10 cellular contexts compared by ENCODE assay signal in genomic region chr3:138197058-138197457, GRCh38. TPM values are rescaled to one million over a fixed set of nuclear protein-coding genes. Genes with fewer than 3 reads are reported as not detected.
A peak's percentile ranks its signal among the peaks of the same experiment; 100 is the strongest.
DNase-seq lines count a peak whose midpoint lies in the region; ATAC-seq and TF ChIP-seq lines count a peak whose summit lies in the region.
"Had no signal": no experiment of that assay in that cellular context is flagged by ENCODE, and none has a peak within 500 bp of the region (broad histone marks: within the 10 kb centered on the region; RNA-seq: fewer than 3 reads in every experiment).

No MANE protein-coding gene starts in this region.

- peak; percentile 89 for ATAC-seq in IMR-90 (ENCODE audit: low read depth)
- no peak for ATAC-seq in HG03108 (IDR thresholded peaks at IDR 0.05; ENCODE audit: unreplicated experiment)
- ATAC-seq in activated naive CD4-positive, alpha-beta T cell treated with anti-CD3 and anti-CD28 coated beads, Interleukin-2, amount 50 U/mL, for 72 hours, result no peak
- ATAC-seq: activated T-helper 17 cell treated with anti-CD3 and anti-CD28 coated beads, Interleukin-2, amount 50 U/mL, for 72 hours; CD8-positive, alpha-beta T cell had no signal

- H2BK120ac ChIP-seq in IMR-90 (ENCODE audit: low read depth, low read length), result no peak overlapping the region

- H2BK15ac ChIP-seq in IMR-90 (ENCODE audit: low read depth, low read length), result no peak overlapping the region

- POLR2A ChIA-PET in IMR-90 (lab: Charles Lee; ENCODE audit: unreplicated experiment), result no interaction called here

- no peak overlapping the region for H3K14ac ChIP-seq in IMR-90 (replicated peaks; ENCODE audit: low read depth, low read length)

- in situ Hi-C loops in IMR-90 (cut with MboI; ENCODE audit: low sequenced_read_pairs) (no loop called here), astrocyte of the cerebellum (cut with HindIII; ENCODE audit: low sequenced_read_pairs) (no loop called here)

- no peaks in the 10 kb centered on the region for H3K27me3 ChIP-seq in IMR-90 (ENCODE audit: control insufficient read depth, insufficient read depth, low read length)
- H3K27me3 ChIP-seq in esophagus muscularis mucosa, result no peaks in the 10 kb centered on the region

- no peak for TF ChIP-seq EP300 in esophagus muscularis mucosa (IDR thresholded peaks at IDR 0.05)

- H3K56ac ChIP-seq in IMR-90 (ENCODE audit: extremely low read depth, insufficient read depth, low read length), result no peak overlapping the region

- H3K23ac ChIP-seq in IMR-90 (ENCODE audit: low read depth, low read length), result no peak overlapping the region

- peaks cover 7% of the 10 kb centered on the region for H3K9me1 ChIP-seq in IMR-90 (ENCODE audit: insufficient read depth, low read length)

- H4K5ac ChIP-seq in IMR-90 (ENCODE audit: low read depth, low read length), result no peak overlapping the region

- H4K91ac ChIP-seq in IMR-90 (ENCODE audit: insufficient read depth, low read depth, low read length), result no peak overlapping the region

- DNase-seq in AML-193 (lab: John Stamatoyannopoulos, UW) (peak; percentile 40 to 62), IMR-90 (peak; percentile 50), astrocyte of the cerebellum (ENCODE audit: low read depth) (peak; percentile 26), kidney tubule cell (ENCODE audit: low spot score) (peak; percentile 39), esophagus muscularis mucosa (ENCODE audit: extremely low spot score) (no peak)
- no peak for DNase-seq in activated naive CD8-positive, alpha-beta T cell treated with anti-CD3 and anti-CD28 coated beads for 36 hours
- DNase-seq in activated naive CD4-positive, alpha-beta T cell treated with anti-CD3 and anti-CD28 coated beads, Interleukin-2, amount 50 U/mL, for 72 hours (ENCODE audit: low spot score in 2 of 2), result no peak
- DNase-seq: CD8-positive, alpha-beta T cell had no signal

- intact Hi-C loops in IMR-90 (cut with micrococcal nuclease) (no loop called here), esophagus muscularis mucosa (cut with DNase I) (no loop called here)

- WGBS in IMR-90 (ENCODE audit: extremely low coverage in 2 of 2, insufficient read length in 1 of 2), 2 experiments, result 100% methylated on average over 3 of the region's 5 CpGs; no CpG with 5 or more reads in 1 of the 2 experiments
- 83% methylated on average over 5 of the region's 5 CpGs for WGBS in esophagus muscularis mucosa

- TF ChIP-seq CTCF in IMR-90 (conservative IDR thresholded peaks at IDR 0.05; ENCODE audit: low read depth, low read length) (no peak), astrocyte of the cerebellum (IDR thresholded peaks at IDR 0.05; ENCODE audit: low read depth, low read length, missing control alignments) (no peak), esophagus muscularis mucosa (IDR thresholded peaks at IDR 0.05) (no peak)

- H3K4me1 ChIP-seq in IMR-90 (ENCODE audit: control insufficient read depth, insufficient read depth, low read length) (no peaks in the 10 kb centered on the region), esophagus muscularis mucosa (peaks cover 0 to 46% (median 16%) of the 10 kb centered on the region in 4 donors)

- no peak overlapping the region for H2AK9ac ChIP-seq in IMR-90 (replicated peaks; ENCODE audit: low read depth, low read length, poor library complexity)

- H3K18ac ChIP-seq in IMR-90 (ENCODE audit: low read depth, low read length), result no peak overlapping the region

- dilution Hi-C loops in IMR-90 (cut with HindIII; ENCODE audit: low sequenced_read_pairs, unreplicated experiment), result no loop called here

- H3K4ac ChIP-seq in IMR-90 (ENCODE audit: low read depth, low read length), result no peak overlapping the region

- H3K4me3 Mint-ChIP-seq in activated naive CD8-positive, alpha-beta T cell treated with anti-CD3 and anti-CD28 coated beads for 36 hours, result no peak overlapping the region
- H3K4me3 Mint-ChIP-seq: activated T-helper 17 cell treated with anti-CD3 and anti-CD28 coated beads, Interleukin-2, amount 50 U/mL, for 72 hours; CD8-positive, alpha-beta T cell had no signal

- H3K4me2 ChIP-seq in IMR-90 (ENCODE audit: low read depth, low read length), result no peak overlapping the region

- no peak overlapping the region for H3K27ac ChIP-seq in IMR-90 (ENCODE audit: insufficient read depth, low read length)
- H3K27ac ChIP-seq in esophagus muscularis mucosa (replicated peaks in 1 of 4), result no peak overlapping the region

- CTCF ChIA-PET in IMR-90 (lab: Yijun Ruan, JAX), result interaction anchor here (0.6 to 1.0 kb wide), 2 partner anchors 73 to 1309 kb away, joined by 3 to 7 read pairs; no protein-coding TSS in a partner anchor

- H3K9ac ChIP-seq in IMR-90 (ENCODE audit: low read depth, low read length), result no peak overlapping the region

- H3K9me3 ChIP-seq in IMR-90 (ENCODE audit: control insufficient read depth, insufficient read depth, low read length) (no peaks in the 10 kb centered on the region), esophagus muscularis mucosa (no peaks in the 10 kb centered on the region)

- TF ChIP-seq POLR2A in IMR-90 (IDR thresholded peaks at IDR 0.05; ENCODE audit: low read depth, low read length) (no peak), esophagus muscularis mucosa (IDR thresholded peaks at IDR 0.05; ENCODE audit: low read depth) (no peak)

- no peak overlapping the region for H3K4me3 ChIP-seq in IMR-90 (ENCODE audit: insufficient read depth, low read depth, low read length)
- H3K4me3 ChIP-seq in astrocyte of the cerebellum (ENCODE audit: low read depth, low read length), result no peak overlapping the region
- H3K4me3 ChIP-seq in esophagus muscularis mucosa, result no peak overlapping the region

- H2BK5ac ChIP-seq in IMR-90 (ENCODE audit: low read depth, low read length, poor library complexity, severe bottlenecking), result no peak overlapping the region

- H4K20me1 ChIP-seq in IMR-90 (ENCODE audit: insufficient read depth, low read length), result peaks cover 57% of the 10 kb centered on the region

- peaks cover 11 to 57% of the 10 kb centered on the region in 2 experiments for H3K79me1 ChIP-seq in IMR-90 (ENCODE audit: low read depth in 1 of 2, low read length in 2 of 2)

- H3K4me1 Mint-ChIP-seq in activated naive CD8-positive, alpha-beta T cell treated with anti-CD3 and anti-CD28 coated beads for 36 hours, result peaks cover 34% of the 10 kb centered on the region

- TF ChIP-seq RAD21 in IMR-90 (IDR thresholded peaks at IDR 0.05; ENCODE audit: low read length), result no peak

- H2AK5ac ChIP-seq in IMR-90 (ENCODE audit: low read depth, low read length), result no peak overlapping the region

- H2BK20ac ChIP-seq in IMR-90 (ENCODE audit: low read depth, low read length), result no peak overlapping the region

- no peak overlapping the region for H3K27ac Mint-ChIP-seq in activated naive CD8-positive, alpha-beta T cell treated with anti-CD3 and anti-CD28 coated beads for 36 hours
- no peak overlapping the region for H3K27ac Mint-ChIP-seq in activated naive CD4-positive, alpha-beta T cell treated with anti-CD3 and anti-CD28 coated beads, Interleukin-2, amount 50 U/mL, for 72 hours
- H3K27ac Mint-ChIP-seq: activated T-helper 17 cell treated with anti-CD3 and anti-CD28 coated beads, Interleukin-2, amount 50 U/mL, for 72 hours; CD8-positive, alpha-beta T cell had no signal

- H3K36me3 ChIP-seq in IMR-90 (ENCODE audit: control insufficient read depth, insufficient read depth, low read length) (no peaks in the 10 kb centered on the region; the same call in 1 of the 2 replicates), esophagus muscularis mucosa (peaks cover 4 to 12% (median 5%) of the 10 kb centered on the region in 4 donors)

- H4K8ac ChIP-seq in IMR-90 (ENCODE audit: low read depth in 2 of 2, low read length in 2 of 2), result no peak overlapping the region

- no peak overlapping the region for H2AFZ ChIP-seq in IMR-90 (replicated peaks; ENCODE audit: low read length, poor library complexity)

- H3K9me3 Mint-ChIP-seq in activated naive CD8-positive, alpha-beta T cell treated with anti-CD3 and anti-CD28 coated beads for 36 hours, result no peaks in the 10 kb centered on the region
- no peaks in the 10 kb centered on the region for H3K9me3 Mint-ChIP-seq in activated naive CD4-positive, alpha-beta T cell treated with anti-CD3 and anti-CD28 coated beads, Interleukin-2, amount 50 U/mL, for 72 hours
- H3K9me3 Mint-ChIP-seq: activated T-helper 17 cell treated with anti-CD3 and anti-CD28 coated beads, Interleukin-2, amount 50 U/mL, for 72 hours; CD8-positive, alpha-beta T cell had no signal

- no TSS peak for BruUV-seq in IMR-90 (replicated peaks; lab: Mats Ljungman, UMichigan)

- no peaks in the 10 kb centered on the region for H3K27me3 Mint-ChIP-seq in activated naive CD8-positive, alpha-beta T cell treated with anti-CD3 and anti-CD28 coated beads for 36 hours
- H3K27me3 Mint-ChIP-seq: activated T-helper 17 cell treated with anti-CD3 and anti-CD28 coated beads, Interleukin-2, amount 50 U/mL, for 72 hours had no signal

- H3K36me3 Mint-ChIP-seq in activated naive CD8-positive, alpha-beta T cell treated with anti-CD3 and anti-CD28 coated beads for 36 hours, result peaks cover 19% of the 10 kb centered on the region
- H3K36me3 Mint-ChIP-seq in activated naive CD4-positive, alpha-beta T cell treated with anti-CD3 and anti-CD28 coated beads, Interleukin-2, amount 50 U/mL, for 72 hours, result peaks cover 0 to 15% of the 10 kb centered on the region in 2 donors

TF ChIP-seq in IMR-90, 13 proteins besides CTCF, POLR2A, EP300 and RAD21 (continues in another document):
- no peak for TF ChIP-seq RFX5 (IDR thresholded peaks at IDR 0.05; ENCODE audit: low read depth, low read length)
- no peak for TF ChIP-seq CHD1 (IDR thresholded peaks at IDR 0.05; ENCODE audit: low read depth, low read length)
- no peak for TF ChIP-seq NFE2L2 (IDR thresholded peaks at IDR 0.05; ENCODE audit: low read depth, low read length)

RNA-seq across cellular contexts. Expression of gene ARMC8, which starts 10.0 kb away (rescaled TPM):
- total RNA-seq in IMR-90 (2012; rRNA removed), result 66.7 and 75.1 TPM in 2 replicates
- 39.1 and 45.7 TPM in 2 replicates for polyA plus RNA-seq in IMR-90 (2012; rRNA removed)
- 10.4 and 30.9 TPM in 2 replicates for polyA plus RNA-seq in IMR-90 (2012; cell fraction: cytosol; rRNA removed)
- polyA plus RNA-seq in IMR-90 (2012; cell fraction: nucleus; rRNA removed; ENCODE audit: low replicate concordance), result 9.0 and 32.7 TPM in 2 replicates
- total RNA-seq in activated naive CD8-positive, alpha-beta T cell treated with anti-CD3 and anti-CD28 coated beads for 36 hours, result 10 to 100 TPM; 43.0 to 45.6 TPM
- 10 to 100 TPM; 79.3 to 93.0 (median 84.9) TPM for total RNA-seq in esophagus muscularis mucosa
- 10 to 100 TPM; 38.3 to 39.0 TPM for total RNA-seq in activated naive CD4-positive, alpha-beta T cell treated with anti-CD3 and anti-CD28 coated beads, Interleukin-2, amount 50 U/mL, for 72 hours

RNA-seq across cellular contexts. Expression of gene DBR1, which starts 22.3 kb away (rescaled TPM):
- total RNA-seq in IMR-90 (2012; rRNA removed) (12.5 and 17.5 TPM in 2 replicates), esophagus muscularis mucosa (10 to 100 TPM; 10.4 to 12.7 (median 11.7) TPM)
- polyA plus RNA-seq in IMR-90 (2012; rRNA removed), result 6.9 and 7.6 TPM in 2 replicates
- polyA plus RNA-seq in IMR-90 (2012; cell fraction: cytosol; rRNA removed), result 2.6 and 3.5 TPM in 2 replicates
- polyA plus RNA-seq in IMR-90 (2012; cell fraction: nucleus; rRNA removed; ENCODE audit: low replicate concordance), result 2.4 and 5.6 TPM in 2 replicates
- 10 to 100 TPM; 28.1 to 32.7 TPM for total RNA-seq in activated naive CD8-positive, alpha-beta T cell treated with anti-CD3 and anti-CD28 coated beads for 36 hours
- 10 to 100 TPM; 22.0 to 29.2 TPM for total RNA-seq in activated naive CD4-positive, alpha-beta T cell treated with anti-CD3 and anti-CD28 coated beads, Interleukin-2, amount 50 U/mL, for 72 hours

Comparison
In these comparisons a context has a peak if more than half of its experiments do, and no peak if none do; other contexts are left out.
1. DNase-seq: peak in AML-193 (2 of 2), IMR-90 (single experiment), astrocyte of the cerebellum (single experiment) and kidney tubule cell (single experiment); none in activated naive CD8-positive, alpha-beta T cell treated with anti-CD3 and anti-CD28 coated beads for 36 hours (single experiment), esophagus muscularis mucosa (single experiment) and activated naive CD4-positive, alpha-beta T cell treated with anti-CD3 and anti-CD28 coated beads, Interleukin-2, amount 50 U/mL, for 72 hours (0 of 2).